In genomic region chr6:138084904-138085838, GRCh38 we compare ENCODE assay signal across 1 cellular context.
TF ChIP-seq lines count a peak whose summit lies in the region.

No MANE protein-coding gene starts in this region.

TF ChIP-seq in HepG2, 621 proteins besides CTCF, POLR2A, EP300 and RAD21 (continued from another document and continues in another):
- TF ChIP-seq ZNF276 (CRISPR knock-in tag; IDR thresholded peaks at IDR 0.05; ENCODE audit: low read depth) (peak; percentile 41; the same call in 1 of the 2 replicates), POGZ (CRISPR knock-in tag; IDR thresholded peaks at IDR 0.05) (peak; percentile 59), ZFP36L2 (CRISPR knock-in tag; IDR thresholded peaks at IDR 0.05) (no peak), ZNF503 (CRISPR knock-in tag; IDR thresholded peaks at IDR 0.05) (0 out of 2 replicates have a peak, but pooled peaks have one; percentile 11), ELF3 (CRISPR knock-in tag; IDR thresholded peaks at IDR 0.05) (peak; percentile 83), ZMYM4 (CRISPR knock-in tag; IDR thresholded peaks at IDR 0.05) (peak; percentile 92), ZNF282 (IDR thresholded peaks at IDR 0.05; ENCODE audit: partially characterized antibody) (no peak), TCF7 (IDR thresholded peaks at IDR 0.05; ENCODE audit: low read depth) (peak; percentile 75), TFDP1 (CRISPR knock-in tag; IDR thresholded peaks at IDR 0.05; ENCODE audit: borderline replicate concordance) (no peak), HOXA5 (CRISPR knock-in tag; IDR thresholded peaks at IDR 0.05) (no peak), NR2F2 (IDR thresholded peaks at IDR 0.05; ENCODE audit: borderline replicate concordance, low read depth) (peak; percentile 90), ZNF83 (CRISPR knock-in tag; IDR thresholded peaks at IDR 0.05; ENCODE audit: borderline replicate concordance) (no peak), ZNF775 (CRISPR knock-in tag; IDR thresholded peaks at IDR 0.05; ENCODE audit: borderline replicate concordance) (0 out of 2 replicates have a peak, but pooled peaks have one; percentile 31), MIER3 (CRISPR knock-in tag; IDR thresholded peaks at IDR 0.05; ENCODE audit: borderline replicate concordance) (peak; percentile 95; the same call in 1 of the 2 replicates), ZNF496 (CRISPR knock-in tag; IDR thresholded peaks at IDR 0.05; ENCODE audit: insufficient replicate concordance) (no peak), MXD1 (CRISPR knock-in tag; IDR thresholded peaks at IDR 0.05) (no peak), ZSCAN25 (CRISPR knock-in tag; IDR thresholded peaks at IDR 0.05) (peak; percentile 34; the same call in 1 of the 2 replicates), GPN1 (CRISPR knock-in tag; IDR thresholded peaks at IDR 0.05; ENCODE audit: borderline replicate concordance) (no peak), TOE1 (CRISPR knock-in tag; IDR thresholded peaks at IDR 0.05) (no peak), TRAFD1 (CRISPR knock-in tag; IDR thresholded peaks at IDR 0.05; ENCODE audit: borderline replicate concordance) (no peak), ZNF564 (CRISPR knock-in tag; IDR thresholded peaks at IDR 0.05) (no peak), ZNF850 (CRISPR knock-in tag; conservative IDR thresholded peaks at IDR 0.05) (no peak), POLR2AphosphoS5 (IDR thresholded peaks at IDR 0.05; ENCODE audit: low read depth, low read length) (no peak), HNF1A (IDR thresholded peaks at IDR 0.05; ENCODE audit: low read depth) (no peak; the same call in 1 of the 2 replicates), HNF1A (CRISPR knock-in tag; IDR thresholded peaks at IDR 0.05; ENCODE audit: borderline replicate concordance) (no peak), HMG20B (CRISPR knock-in tag; conservative IDR thresholded peaks at IDR 0.05) (peak; percentile 72; the same call in 1 of the 2 replicates), ZNF180 (CRISPR knock-in tag; IDR thresholded peaks at IDR 0.05; ENCODE audit: borderline replicate concordance, low read depth) (no peak), ZNF546 (CRISPR knock-in tag; conservative IDR thresholded peaks at IDR 0.05) (no peak), ZNF574 (CRISPR knock-in tag; IDR thresholded peaks at IDR 0.05) (peak; percentile 71), FOXO4 (CRISPR knock-in tag; conservative IDR thresholded peaks at IDR 0.05) (no peak), SP5 (CRISPR knock-in tag; IDR thresholded peaks at IDR 0.05; ENCODE audit: borderline replicate concordance, low read depth) (peak; percentile 63), DR1 (CRISPR knock-in tag; IDR thresholded peaks at IDR 0.05) (no peak), MNT (IDR thresholded peaks at IDR 0.05) (0 out of 2 replicates have a peak, but pooled peaks have one; percentile 22), CENPBD1 (CRISPR knock-in tag; IDR thresholded peaks at IDR 0.05; ENCODE audit: borderline replicate concordance, low read depth) (no peak), PITX1 (CRISPR knock-in tag; IDR thresholded peaks at IDR 0.05) (peak; percentile 90), NBN (conservative IDR thresholded peaks at IDR 0.05) (no peak), ISX (CRISPR knock-in tag; conservative IDR thresholded peaks at IDR 0.05) (0 out of 2 replicates have a peak, but pooled peaks have one; percentile 52), HNF4A (CRISPR knock-in tag; IDR thresholded peaks at IDR 0.05) (peak; percentile 94), DMTF1 (CRISPR knock-in tag; IDR thresholded peaks at IDR 0.05) (no peak)
